15 cellular contexts compared by ENCODE assay signal in the genomic region with DNA sequence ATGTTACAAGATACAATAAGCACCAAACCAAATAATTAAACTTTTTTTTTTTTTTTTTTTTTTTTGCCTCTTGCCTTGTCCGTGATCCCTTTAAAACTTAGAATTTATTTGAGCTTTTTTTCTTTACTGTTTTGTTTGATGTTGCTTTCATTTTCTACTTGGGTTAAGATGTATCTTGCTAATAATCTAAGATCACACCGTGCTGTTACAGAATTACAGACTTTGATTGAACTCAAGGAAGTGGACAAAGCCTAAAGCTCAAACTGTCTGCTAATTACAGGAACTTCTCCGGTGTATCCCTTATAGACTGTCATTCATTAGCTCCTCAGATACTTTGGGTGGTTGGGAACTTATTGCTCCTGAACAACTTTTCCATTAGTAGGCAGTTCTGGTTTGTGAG. TPM values are rescaled to one million over a fixed set of nuclear protein-coding genes. Genes with fewer than 3 reads are reported as not detected.
DNase-seq lines count a peak whose midpoint lies in the region; ATAC-seq and TF ChIP-seq lines count a peak whose summit lies in the region.
"Had no signal": no experiment of that assay in that cellular context is flagged by ENCODE, and none has a peak within 500 bp of the region (broad histone marks: within the 10 kb centered on the region; RNA-seq: fewer than 3 reads in every experiment).

No MANE protein-coding gene starts in this region.

- POLR2A ChIA-PET in CD4-positive, alpha-beta T cell (lab: Charles Lee): interaction anchor here (0.5 to 9.6 kb wide), 13 partner anchors 9 to 568 kb away, joined by 3 to 274 read pairs (median 7); a partner anchor contains a TSS

- ATAC-seq in CD4-positive, alpha-beta T cell (ENCODE audit: poor library complexity): peak; percentile 8
- ATAC-seq in activated T-helper 17 cell treated with anti-CD3 and anti-CD28 coated beads, Interleukin-2, amount 50 U/mL, for 72 hours (replicated peaks): no peak
- ATAC-seq in memory B cell (ENCODE audit: low read depth) (no peak), GM21737 (IDR thresholded peaks at IDR 0.05; ENCODE audit: unreplicated experiment) (no peak)
- ATAC-seq: gastrocnemius medialis, right cardiac atrium had no signal

- peak overlapping the region; percentile 72 for H3K4me3 Mint-ChIP-seq in CD4-positive, alpha-beta T cell
- H3K4me3 Mint-ChIP-seq in IgD-negative memory B cell (peak overlapping the region; percentile 16 to 84 (median 64)), memory B cell (peak overlapping the region; percentile 56)
- H3K4me3 Mint-ChIP-seq in activated T-helper 17 cell treated with anti-CD3 and anti-CD28 coated beads, Interleukin-2, amount 50 U/mL, for 72 hours: peak overlapping the region; percentile 79

- peaks cover 83% of the 10 kb centered on the region for H3K4me1 Mint-ChIP-seq in CD4-positive, alpha-beta T cell (ENCODE audit: low read depth)
- H3K4me1 Mint-ChIP-seq in IgD-negative memory B cell (peaks cover 48 to 60% (median 56%) of the 10 kb centered on the region in 3 donors), memory B cell (peaks cover 46% of the 10 kb centered on the region)
- peaks cover 40% of the 10 kb centered on the region for H3K4me1 Mint-ChIP-seq in activated T-helper 17 cell treated with anti-CD3 and anti-CD28 coated beads, Interleukin-2, amount 50 U/mL, for 72 hours

- TF ChIP-seq CTCF in CD4-positive, alpha-beta T cell (IDR thresholded peaks at IDR 0.05): no peak

- peak overlapping the region; percentile 27 for H3K27ac ChIP-seq in CD4-positive, alpha-beta T cell (ENCODE audit: low read depth, low read length)
- H3K27ac ChIP-seq: gastrocnemius medialis, SK-N-MC, thyroid gland had no signal

- no peaks in the 10 kb centered on the region for H3K9me3 ChIP-seq in CD4-positive, alpha-beta T cell (ENCODE audit: control insufficient read depth, low read length)
- H3K9me3 ChIP-seq: gastrocnemius medialis, thyroid gland had no signal

- no peaks in the 10 kb centered on the region for H3K27me3 Mint-ChIP-seq in CD4-positive, alpha-beta T cell
- H3K27me3 Mint-ChIP-seq in IgD-negative memory B cell (no peaks in the 10 kb centered on the region), memory B cell (no peaks in the 10 kb centered on the region)
- no peaks in the 10 kb centered on the region for H3K27me3 Mint-ChIP-seq in activated T-helper 17 cell treated with anti-CD3 and anti-CD28 coated beads, Interleukin-2, amount 50 U/mL, for 72 hours

- no peaks in the 10 kb centered on the region for H3K9me3 Mint-ChIP-seq in CD4-positive, alpha-beta T cell
- no peaks in the 10 kb centered on the region for H3K9me3 Mint-ChIP-seq in IgD-negative memory B cell
- no peaks in the 10 kb centered on the region for H3K9me3 Mint-ChIP-seq in activated T-helper 17 cell treated with anti-CD3 and anti-CD28 coated beads, Interleukin-2, amount 50 U/mL, for 72 hours
- H3K9me3 Mint-ChIP-seq in memory B cell: no peaks in the 10 kb centered on the region

- CTCF ChIA-PET in CD4-positive, alpha-beta T cell (lab: Charles Lee): interaction anchor here (0.7 to 3.7 kb wide), 10 partner anchors 10 to 588 kb away, joined by 3 to 21 read pairs (median 4); a partner anchor contains a TSS

- no peaks in the 10 kb centered on the region for H3K27me3 ChIP-seq in CD4-positive, alpha-beta T cell (ENCODE audit: control insufficient read depth, insufficient read depth, low read length)
- H3K27me3 ChIP-seq: gastrocnemius medialis, thyroid gland had no signal

- peak overlapping the region; percentile 92 for H3K27ac Mint-ChIP-seq in CD4-positive, alpha-beta T cell
- H3K27ac Mint-ChIP-seq in IgD-negative memory B cell: peak overlapping the region; percentile 48 to 91 (median 81)
- H3K27ac Mint-ChIP-seq in activated T-helper 17 cell treated with anti-CD3 and anti-CD28 coated beads, Interleukin-2, amount 50 U/mL, for 72 hours: peak overlapping the region; percentile 86
- H3K27ac Mint-ChIP-seq in memory B cell: peak overlapping the region; percentile 94

- H3K36me3 Mint-ChIP-seq in CD4-positive, alpha-beta T cell (ENCODE audit: low read depth): peaks cover 6% of the 10 kb centered on the region
- H3K36me3 Mint-ChIP-seq in IgD-negative memory B cell: no peaks in the 10 kb centered on the region
- no peaks in the 10 kb centered on the region for H3K36me3 Mint-ChIP-seq in activated T-helper 17 cell treated with anti-CD3 and anti-CD28 coated beads, Interleukin-2, amount 50 U/mL, for 72 hours (ENCODE audit: low read depth)
- H3K36me3 Mint-ChIP-seq in memory B cell: peaks cover 11% of the 10 kb centered on the region

- no peak for DNase-seq in CD4-positive, alpha-beta T cell
- no peak for DNase-seq in memory B cell (ENCODE audit: low spot score in 2 of 2)
- no peak for DNase-seq in stimulated activated CD4-positive, alpha-beta T cell treated with anti-CD3 and anti-CD28 coated beads, Interleukin-4, amount 100 ng/mL, for 1 hour
- no peak for DNase-seq in activated CD8-positive, alpha-beta memory T cell treated with anti-CD3 and anti-CD28 coated beads, Interleukin-2, amount 50 U/mL, for 48 hours
- DNase-seq in epidermal melanocyte (ENCODE audit: insufficient read length, low spot score): no peak
- DNase-seq: amygdala; gastrocnemius medialis; NCI-H187 treated with DMSO at 0.1 percent for 48 hours; right cardiac atrium; stimulated activated CD4-positive, alpha-beta T cell treated with anti-CD3 and anti-CD28 coated beads, Interleukin-2, amount 100 ng/mL, for 24 hours; thyroid gland had no signal

- intact Hi-C loops in CD4-positive, alpha-beta T cell (cut with DNase I, micrococcal nuclease): loop anchor here in 1 of 2 experiments (2.0 kb wide), 1 partner anchor 14 kb away; no protein-coding TSS in a partner anchor

RNA-seq across cellular contexts. Expression of a gene that starts 26.5 kb away (rescaled TPM):
- total RNA-seq in CD4-positive, alpha-beta T cell: 10 to 100 TPM; 53.7 to 54.9 TPM
- 22.4 TPM for polyA plus RNA-seq in IgD-negative memory B cell
- total RNA-seq in activated T-helper 17 cell treated with anti-CD3 and anti-CD28 coated beads, Interleukin-2, amount 50 U/mL, for 72 hours: 10 to 100 TPM; 38.4 to 39.6 TPM
